ENCODE assay signal across 24 cellular contexts in the genomic region with DNA sequence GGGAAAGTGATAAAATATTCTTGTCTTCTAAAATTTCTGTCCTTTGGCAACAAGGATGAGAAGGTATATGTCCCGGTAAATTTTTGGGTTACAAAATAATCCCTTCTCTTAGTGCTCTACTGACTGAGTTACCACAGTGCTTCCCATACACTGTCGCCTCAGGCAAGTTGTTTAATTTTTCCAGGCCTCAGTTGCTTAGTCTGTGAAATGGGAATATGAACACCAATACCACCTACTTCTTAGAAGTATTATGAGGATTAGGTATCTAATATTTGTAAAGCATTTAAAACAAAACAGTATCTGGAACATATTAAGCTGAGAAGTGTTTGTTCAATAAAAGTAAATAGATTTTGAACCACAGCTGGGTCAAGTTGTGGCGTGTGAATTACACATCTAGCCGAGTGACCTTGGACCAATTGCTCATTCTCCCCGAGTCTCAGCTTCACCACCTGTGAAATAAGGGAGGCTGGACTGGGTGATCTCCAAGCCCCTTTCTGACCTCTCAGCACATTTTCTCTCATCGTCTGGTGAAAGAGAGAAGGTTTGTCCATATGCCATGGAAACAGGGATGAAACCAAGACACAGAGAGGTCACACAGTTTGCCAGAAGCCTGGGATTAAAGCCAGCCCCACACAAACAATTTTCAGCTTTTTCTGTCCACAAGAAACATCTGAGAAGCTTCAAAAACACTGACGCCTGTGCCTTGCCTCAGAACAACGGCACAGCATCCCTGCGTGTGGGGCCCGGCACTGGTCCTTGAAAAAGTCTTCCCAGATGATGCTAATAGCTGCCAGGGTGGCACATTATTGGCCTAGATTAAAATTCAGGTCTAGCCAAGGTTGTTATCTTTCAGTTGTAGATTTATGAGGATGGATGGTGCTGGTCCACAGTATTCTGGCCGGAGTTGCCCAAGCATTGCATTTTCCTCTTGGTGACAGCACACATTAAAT.
A peak's percentile ranks its signal among the peaks of the same experiment; 100 is the strongest.
DNase-seq lines count a peak whose midpoint lies in the region; ATAC-seq, FAIRE-seq and TF ChIP-seq lines count a peak whose summit lies in the region.
"Had no signal": no experiment of that assay in that cellular context is flagged by ENCODE, and none has a peak within 500 bp of the region (broad histone marks: within the 10 kb centered on the region; RNA-seq: fewer than 3 reads in every experiment).

No MANE protein-coding gene starts in this region.

- DNase-seq in K562 (ENCODE audit: extremely low read depth in 1 of 4, low spot score in 3 of 4) (no peak), globus pallidus (ENCODE audit: low spot score) (peak; percentile 23), HepG2 (ENCODE audit: low spot score) (no peak), medulla oblongata (ENCODE audit: extremely low spot score) (peak; percentile 35), esophagus muscularis mucosa (ENCODE audit: extremely low spot score) (no peak), CD14-positive monocyte (ENCODE audit: low spot score) (no peak)
- DNase-seq in activated effector memory CD4-positive, alpha-beta T cell treated with anti-CD3 and anti-CD28 coated beads, Interleukin-2, amount 50 U/mL, for 16 hours: no peak
- no peak for DNase-seq in activated naive CD8-positive, alpha-beta T cell treated with anti-CD3 and anti-CD28 coated beads, Interleukin-2, amount 50 U/mL, for 24 hours
- DNase-seq: 8988T; ACHN; AML-193; BE2C; Calu3; CD4-positive, alpha-beta memory T cell; COR-L47; EL; GDM1; GOT3; HFFc6 had no signal

- TF ChIP-seq CTCF in K562 (IDR thresholded peaks at IDR 0.05 in 2 of 3, conservative IDR thresholded peaks at IDR 0.05 in 1 of 3; ENCODE audit: insufficient read depth in 2 of 3, low read depth in 1 of 3, low read length in 3 of 3): no peak
- no peak for TF ChIP-seq CTCF in HepG2 (CRISPR knock-in tag; IDR thresholded peaks at IDR 0.05)
- TF ChIP-seq CTCF in esophagus muscularis mucosa (IDR thresholded peaks at IDR 0.05): no peak
- TF ChIP-seq CTCF in CD14-positive monocyte (IDR thresholded peaks at IDR 0.05): no peak

- POLR2A ChIA-PET in K562 (lab: Yijun Ruan, JAX) (interaction anchor here (0.7 kb wide), 2 partner anchors 13 to 457 kb away, joined by 3 read pairs; no protein-coding TSS in a partner anchor), HepG2 (lab: Yijun Ruan, JAX) (no interaction called here)

- H3K79me2 ChIP-seq in K562 (ENCODE audit: control insufficient read depth, insufficient read depth, low read length) (no peaks in the 10 kb centered on the region), HepG2 (ENCODE audit: insufficient read depth, low read length) (no peaks in the 10 kb centered on the region)

- H3K9me3 ChIP-seq in K562 (replicated peaks; ENCODE audit: control insufficient read depth, insufficient read depth, low read depth, low read length) (no peaks in the 10 kb centered on the region), HepG2 (ENCODE audit: low read length) (peaks cover 4% of the 10 kb centered on the region), esophagus muscularis mucosa (peaks cover 0 to 9% (median 3%) of the 10 kb centered on the region in 4 donors)
- H3K9me3 ChIP-seq: A549, BE2C, HAP-1 had no signal

- no peaks in the 10 kb centered on the region for H3K9me1 ChIP-seq in K562 (ENCODE audit: control insufficient read depth, insufficient read depth, low read length)

- peaks cover 0 to 11% (median 5%) of the 10 kb centered on the region in 7 donors for H3K9me3 Mint-ChIP-seq in CD14-positive monocyte
- H3K9me3 Mint-ChIP-seq in activated naive CD8-positive, alpha-beta T cell treated with anti-CD3 and anti-CD28 coated beads, Interleukin-2, amount 50 U/mL, for 24 hours: no peaks in the 10 kb centered on the region

- TF ChIP-seq POLR2A in K562 (conservative IDR thresholded peaks at IDR 0.05) (no peak), HepG2 (IDR thresholded peaks at IDR 0.05; ENCODE audit: insufficient read depth in 1 of 2, low read depth in 2 of 2, low read length in 2 of 2) (no peak), esophagus muscularis mucosa (IDR thresholded peaks at IDR 0.05; ENCODE audit: low read depth) (no peak)

- no peaks in the 10 kb centered on the region for H3K4me1 Mint-ChIP-seq in CD14-positive monocyte
- H3K4me1 Mint-ChIP-seq in activated naive CD8-positive, alpha-beta T cell treated with anti-CD3 and anti-CD28 coated beads, Interleukin-2, amount 50 U/mL, for 24 hours: no peaks in the 10 kb centered on the region
- H3K4me1 Mint-ChIP-seq: CD4-positive, alpha-beta memory T cell had no signal

- H3K27me3 ChIP-seq in K562 (ENCODE audit: control insufficient read depth in 2 of 2, insufficient read depth in 2 of 2, low read length in 2 of 2): no peaks in the 10 kb centered on the region; a peak in 2 of 5 replicates
- H3K27me3 ChIP-seq in HepG2 (ENCODE audit: control insufficient read depth in 1 of 2, insufficient read depth in 2 of 2, low read length in 2 of 2): peaks cover 2 to 3% of the 10 kb centered on the region in 2 experiments; a peak in 1 of 5 replicates
- H3K27me3 ChIP-seq in esophagus muscularis mucosa: no peaks in the 10 kb centered on the region
- H3K27me3 ChIP-seq: BE2C; BLaER1 treated with 17β-estradiol and CSF1 and Interleukin-3, amounts not matched to agents 10 nM and 100 nM had no signal

- H4K20me1 ChIP-seq in K562 (replicated peaks; ENCODE audit: control insufficient read depth, insufficient read depth, low read length) (no peaks in the 10 kb centered on the region; the same call in 1 of the 2 replicates), HepG2 (ENCODE audit: insufficient read depth, low read length) (no peaks in the 10 kb centered on the region)
- H4K20me1 ChIP-seq: BLaER1 treated with 17β-estradiol and CSF1 and Interleukin-3, amounts not matched to agents 10 nM and 100 nM had no signal

- in situ Hi-C loops in K562 (cut with MboI) (no loop called here), HepG2 (cut with HindIII; ENCODE audit: extremely low pct_ligation_motif_present, low pct_unique_long_range_greater_than_20kb) (no loop called here)

- no peak for TF ChIP-seq RAD21 in K562 (CRISPR knock-in tag; conservative IDR thresholded peaks at IDR 0.05 in 1 of 2, IDR thresholded peaks at IDR 0.05 in 1 of 2)
- TF ChIP-seq RAD21 in HepG2 (CRISPR knock-in tag; IDR thresholded peaks at IDR 0.05): no peak

- BruUV-seq in K562 (replicated peaks; lab: Mats Ljungman, UMichigan) (no TSS peak), HepG2 (replicated peaks; lab: Mats Ljungman, UMichigan) (no TSS peak)

- no peak overlapping the region for H3K4me2 ChIP-seq in K562 (ENCODE audit: insufficient read depth, low read length)
- H3K4me2 ChIP-seq in HepG2 (ENCODE audit: low read depth, low read length): no peak overlapping the region
- H3K4me2 ChIP-seq: A549; BLaER1 treated with 17β-estradiol and CSF1 and Interleukin-3, amounts not matched to agents 10 nM and 100 nM had no signal

- no peak overlapping the region for H3K27ac ChIP-seq in K562 (ENCODE audit: extremely low read depth, low read depth, low read length)
- no peak overlapping the region for H3K27ac ChIP-seq in HepG2 (ENCODE audit: extremely low read length, insufficient read depth, low read length)
- no peak overlapping the region for H3K27ac ChIP-seq in esophagus muscularis mucosa (replicated peaks in 1 of 4)
- H3K27ac ChIP-seq: A549; BLaER1 treated with 17β-estradiol and CSF1 and Interleukin-3, amounts not matched to agents 10 nM and 100 nM had no signal

- H3K36me3 ChIP-seq in K562 (ENCODE audit: control insufficient read depth, insufficient read depth, low read length) (no peaks in the 10 kb centered on the region), HepG2 (replicated peaks in 1 of 2; ENCODE audit: control insufficient read depth in 1 of 2, insufficient read depth in 2 of 2, low read length in 2 of 2) (no peaks in the 10 kb centered on the region), esophagus muscularis mucosa (no peaks in the 10 kb centered on the region)
- H3K36me3 ChIP-seq: BE2C; BLaER1 treated with 17β-estradiol and CSF1 and Interleukin-3, amounts not matched to agents 10 nM and 100 nM; HAP-1 had no signal

- CTCF ChIA-PET in K562 (lab: Yijun Ruan, JAX; ENCODE audit: low intra/inter-chr PET ratio) (no interaction called here), HepG2 (lab: Yijun Ruan, JAX; ENCODE audit: low intra/inter-chr PET ratio, low total read pairs) (no interaction called here)

- no peaks in the 10 kb centered on the region for H3K36me3 Mint-ChIP-seq in CD14-positive monocyte
- no peaks in the 10 kb centered on the region for H3K36me3 Mint-ChIP-seq in activated naive CD8-positive, alpha-beta T cell treated with anti-CD3 and anti-CD28 coated beads, Interleukin-2, amount 50 U/mL, for 24 hours (ENCODE audit: low read depth)
- H3K36me3 Mint-ChIP-seq: CD4-positive, alpha-beta memory T cell had no signal

- no peak overlapping the region for H3K27ac Mint-ChIP-seq in CD14-positive monocyte
- no peak overlapping the region for H3K27ac Mint-ChIP-seq in activated naive CD8-positive, alpha-beta T cell treated with anti-CD3 and anti-CD28 coated beads, Interleukin-2, amount 50 U/mL, for 24 hours
- H3K27ac Mint-ChIP-seq: CD4-positive, alpha-beta memory T cell; HFFc6 had no signal

- no peak overlapping the region for H3K4me3 Mint-ChIP-seq in CD14-positive monocyte
- H3K4me3 Mint-ChIP-seq in activated naive CD8-positive, alpha-beta T cell treated with anti-CD3 and anti-CD28 coated beads, Interleukin-2, amount 50 U/mL, for 24 hours: no peak overlapping the region
- H3K4me3 Mint-ChIP-seq: CD4-positive, alpha-beta memory T cell; HFFc6 had no signal

- H3K9ac ChIP-seq in K562 (ENCODE audit: insufficient read depth in 1 of 2, low read depth in 2 of 2, low read length in 2 of 2): no peak overlapping the region
- no peak overlapping the region for H3K9ac ChIP-seq in HepG2 (ENCODE audit: insufficient read depth, low read depth, low read length)
- H3K9ac ChIP-seq: BLaER1 treated with 17β-estradiol and CSF1 and Interleukin-3, amounts not matched to agents 10 nM and 100 nM had no signal

- intact Hi-C loops in K562 (cut with micrococcal nuclease) (no loop called here), HepG2 (cut with micrococcal nuclease; ENCODE audit: unreplicated experiment) (no loop called here), esophagus muscularis mucosa (cut with DNase I) (no loop called here), CD14-positive monocyte (cut with micrococcal nuclease) (no loop called here)

- H2AFZ ChIP-seq in K562 (ENCODE audit: low read depth, low read length): no peak overlapping the region
- H2AFZ ChIP-seq in HepG2 (ENCODE audit: low read length): no peak overlapping the region

- ATAC-seq in K562 (no peak), HepG2 (no peak)
- ATAC-seq in activated naive CD8-positive, alpha-beta T cell treated with anti-CD3 and anti-CD28 coated beads, Interleukin-2, amount 50 U/mL, for 24 hours: no peak
- ATAC-seq: A549, GM12878 had no signal

- H3K4me3 ChIP-seq in K562: no peak overlapping the region
- H3K4me3 ChIP-seq in HepG2 (replicated peaks in 1 of 3; ENCODE audit: insufficient read depth in 1 of 3, low read depth in 2 of 3, low read length in 3 of 3): no peak overlapping the region
- H3K4me3 ChIP-seq in esophagus muscularis mucosa: no peak overlapping the region
- H3K4me3 ChIP-seq: A549; BLaER1 treated with 17β-estradiol and CSF1 and Interleukin-3, amounts not matched to agents 10 nM and 100 nM; GM12878; HAP-1 had no signal

- WGBS in K562 (ENCODE audit: insufficient coverage, low coverage, missing lambda C conversion rate): 2% methylated on average over 11 of the region's 11 CpGs
- 9% methylated on average over 11 of the region's 11 CpGs for WGBS in HepG2 (ENCODE audit: low lambda C conversion rate)
- WGBS in esophagus muscularis mucosa: 69% methylated on average over 8 of the region's 11 CpGs

- TF ChIP-seq EP300 in K562 (IDR thresholded peaks at IDR 0.05; ENCODE audit: low read length) (no peak), HepG2 (IDR thresholded peaks at IDR 0.05; ENCODE audit: low read depth in 2 of 2, low read length in 2 of 2) (no peak), HepG2 (CRISPR knock-in tag; IDR thresholded peaks at IDR 0.05; ENCODE audit: borderline replicate concordance) (no peak), esophagus muscularis mucosa (IDR thresholded peaks at IDR 0.05) (no peak)

- FAIRE-seq in K562 (lab: Jason Lieb, UNC) (no peak), HepG2 (lab: Jason Lieb, UNC) (no peak)
- FAIRE-seq: A549, GM12878, H54 had no signal

- H3K4me1 ChIP-seq in K562 (replicated peaks in 1 of 2; ENCODE audit: control insufficient read depth in 2 of 2, insufficient read depth in 2 of 2, low read length in 2 of 2): no peaks in the 10 kb centered on the region
- no peaks in the 10 kb centered on the region for H3K4me1 ChIP-seq in HepG2 (ENCODE audit: insufficient read depth, low read length)
- H3K4me1 ChIP-seq in esophagus muscularis mucosa: peaks cover 0 to 7% (median 0%) of the 10 kb centered on the region in 4 donors
- H3K4me1 ChIP-seq: A549; BE2C; BLaER1 treated with 17β-estradiol and CSF1 and Interleukin-3, amounts not matched to agents 10 nM and 100 nM; HAP-1 had no signal

- H3K27me3 Mint-ChIP-seq in CD14-positive monocyte (ENCODE audit: low read depth in 3 of 3): peaks cover 0 to 3% (median 3%) of the 10 kb centered on the region in 3 donors
- H3K27me3 Mint-ChIP-seq in activated naive CD8-positive, alpha-beta T cell treated with anti-CD3 and anti-CD28 coated beads, Interleukin-2, amount 50 U/mL, for 24 hours: no peaks in the 10 kb centered on the region
- H3K27me3 Mint-ChIP-seq: CD4-positive, alpha-beta memory T cell had no signal

Comparison
In these comparisons a context has a peak if more than half of its experiments do, and no peak if none do; other contexts are left out.
1. DNase-seq: peak in globus pallidus (single experiment) and medulla oblongata (single experiment); none in K562 (0 of 4), HepG2 (single experiment), activated effector memory CD4-positive, alpha-beta T cell treated with anti-CD3 and anti-CD28 coated beads, Interleukin-2, amount 50 U/mL, for 16 hours (single experiment), esophagus muscularis mucosa (single experiment), CD14-positive monocyte (single experiment) and activated naive CD8-positive, alpha-beta T cell treated with anti-CD3 and anti-CD28 coated beads, Interleukin-2, amount 50 U/mL, for 24 hours (single experiment).